14 cellular contexts compared by ENCODE assay signal in the genomic region with DNA sequence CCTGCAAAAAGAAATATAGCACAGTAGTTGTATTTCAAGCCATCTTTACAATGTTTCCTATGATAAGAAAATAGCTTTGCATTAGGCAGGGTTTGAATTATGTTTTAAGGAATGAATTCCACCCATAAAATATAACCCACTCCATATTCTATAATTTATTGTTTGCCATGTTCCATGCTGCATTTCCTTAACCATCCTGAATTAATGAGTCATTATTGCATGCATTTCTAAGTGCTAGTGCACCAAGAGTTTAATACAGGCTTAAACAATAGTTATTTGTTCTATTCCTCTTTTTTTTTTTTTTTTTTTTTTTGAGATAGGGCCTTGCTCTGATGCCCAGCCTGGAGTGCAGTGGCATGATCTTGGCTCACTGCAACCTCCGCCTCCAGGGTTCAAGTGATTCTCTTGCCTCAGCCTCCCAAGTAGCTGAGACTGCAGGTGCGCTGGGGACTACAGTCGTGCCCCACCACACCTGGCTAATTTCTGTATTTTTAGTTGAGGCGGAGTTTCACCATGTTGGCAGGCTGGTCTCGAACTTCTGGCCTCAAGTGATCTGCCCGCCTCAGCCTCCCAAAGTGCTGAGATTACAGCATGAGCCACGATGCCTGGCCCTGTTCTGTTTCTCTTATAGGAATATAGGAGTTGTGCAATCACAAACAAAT. TPM values are rescaled to one million over a fixed set of nuclear protein-coding genes. Genes with fewer than 3 reads are reported as not detected.
DNase-seq lines count a peak whose midpoint lies in the region; ATAC-seq and TF ChIP-seq lines count a peak whose summit lies in the region.
"Had no signal": no experiment of that assay in that cellular context is flagged by ENCODE, and none has a peak within 500 bp of the region (broad histone marks: within the 10 kb centered on the region; RNA-seq: fewer than 3 reads in every experiment).

No MANE protein-coding gene starts in this region.

- ATAC-seq in Right ventricle myocardium superior (ENCODE audit: poor library complexity), result peak; percentile 10

- intact Hi-C loops in Right ventricle myocardium superior (cut with DNase I) (no loop called here), uterus (cut with DNase I; ENCODE audit: low total_unique reads) (no loop called here)

- peaks cover 7% of the 10 kb centered on the region for H3K36me3 ChIP-seq in right atrium auricular region
- no peaks in the 10 kb centered on the region for H3K36me3 ChIP-seq in uterus
- peaks cover 0 to 7% (median 0%) of the 10 kb centered on the region in 3 donors for H3K36me3 ChIP-seq in Peyer's patch

- H3K9me3 ChIP-seq in right atrium auricular region (no peaks in the 10 kb centered on the region), uterus (no peaks in the 10 kb centered on the region), Peyer's patch (no peaks in the 10 kb centered on the region)

- H3K27ac ChIP-seq in right atrium auricular region (peak overlapping the region in 1 of 2 donors; percentile 35), uterus (peak overlapping the region; percentile 7 to 38), Peyer's patch (no peak overlapping the region)
- H3K27ac ChIP-seq: hepatocyte had no signal

- TF ChIP-seq POLR2A in uterus (IDR thresholded peaks at IDR 0.05) (no peak), Peyer's patch (IDR thresholded peaks at IDR 0.05) (no peak)

- H3K4me1 ChIP-seq in right atrium auricular region (peaks cover 0 to 25% of the 10 kb centered on the region in 2 donors), uterus (no peaks in the 10 kb centered on the region), Peyer's patch (no peaks in the 10 kb centered on the region)

- no peaks in the 10 kb centered on the region for H3K27me3 ChIP-seq in right atrium auricular region
- H3K27me3 ChIP-seq in uterus, result no peaks in the 10 kb centered on the region
- H3K27me3 ChIP-seq in Peyer's patch, result no peaks in the 10 kb centered on the region
- H3K27me3 ChIP-seq: hepatocyte had no signal

- DNase-seq in Right ventricle myocardium superior, result no peak
- DNase-seq in right atrium auricular region (ENCODE audit: low spot score), result no peak
- peak; percentile 6 for DNase-seq in RPMI7951 (ENCODE audit: low read depth)
- DNase-seq in fibroblast of mammary gland (ENCODE audit: low read depth), result peak; percentile 21
- no peak for DNase-seq in uterus
- no peak for DNase-seq in NCI-H774 (lab: John Stamatoyannopoulos, UW)
- no peak for DNase-seq in Peyer's patch
- no peak for DNase-seq in Kasumi-1 (lab: John Stamatoyannopoulos, UW)
- DNase-seq: activated naive CD8-positive, alpha-beta T cell treated with anti-CD3 and anti-CD28 coated beads, Interleukin-2, amount 10 ng/mL, durations not matched to agents 7 days and 5 days; activated T-cell treated with anti-CD3 and anti-CD28 coated beads, Interleukin-2, amount 50 U/mL, for 4 hours; CD4-positive, alpha-beta T cell; cerebellar nuclear complex; stimulated activated CD4-positive, alpha-beta T cell treated with anti-CD3 and anti-CD28 coated beads, Interleukin-2, amount 100 ng/mL, for 48 hours had no signal

- H3K4me3 ChIP-seq in right atrium auricular region, result no peak overlapping the region
- H3K4me3 ChIP-seq in fibroblast of mammary gland (ENCODE audit: control insufficient read depth, low read depth, low read length), result no peak overlapping the region
- no peak overlapping the region for H3K4me3 ChIP-seq in uterus
- H3K4me3 ChIP-seq in Peyer's patch, result no peak overlapping the region
- H3K4me3 ChIP-seq: hepatocyte had no signal

- TF ChIP-seq CTCF in right atrium auricular region (IDR thresholded peaks at IDR 0.05) (no peak), fibroblast of mammary gland (conservative IDR thresholded peaks at IDR 0.05; ENCODE audit: control insufficient read depth, insufficient read depth, low read depth, low read length) (no peak), uterus (IDR thresholded peaks at IDR 0.05) (no peak), Peyer's patch (IDR thresholded peaks at IDR 0.05) (no peak)

RNA-seq across cellular contexts. Expression of a gene that starts 45.4 kb away (rescaled TPM):
- 8.7 TPM for total RNA-seq in Right ventricle myocardium superior
- total RNA-seq in right atrium auricular region, result 10 to 100 TPM in 1 of 2 donors, 1 to 10 TPM in 1; 8.5 to 10.1 TPM
- 11.1 and 14.7 TPM in 2 replicates for total RNA-seq in RPMI7951 (2014; rRNA removed; shearing (Covaris generic))
- total RNA-seq in uterus, result 10 to 100 TPM in 3 of 4 donors, 1 to 10 TPM in 1; 3.8 to 36.6 (median 22.9) TPM
- total RNA-seq in Peyer's patch, result 10 to 100 TPM in 3 of 4 donors, 1 to 10 TPM in 1; 7.4 to 21.9 (median 17.4) TPM

Comparison
In these comparisons a context has a peak if more than half of its experiments do, and no peak if none do; other contexts are left out.
1. DNase-seq: peak in RPMI7951 (single experiment) and fibroblast of mammary gland (single experiment); none in Right ventricle myocardium superior (single experiment), right atrium auricular region (single experiment), uterus (0 of 2), NCI-H774 (single experiment), Peyer's patch (0 of 3) and Kasumi-1 (0 of 2).
2. H3K27ac ChIP-seq: peak in uterus (2 of 2); none in Peyer's patch (0 of 4).